ENCODE assay signal across 8 cellular contexts in genomic region chr12:26114720-26115406, GRCh38. TPM values are rescaled to one million over a fixed set of nuclear protein-coding genes. Genes with fewer than 3 reads are reported as not detected.
DNase-seq lines count a peak whose midpoint lies in the region; ATAC-seq and TF ChIP-seq lines count a peak whose summit lies in the region.

No MANE protein-coding gene starts in this region.

- CTCF ChIA-PET in BJ (lab: Yijun Ruan, JAX): interaction anchor here (0.6 to 2.3 kb wide), 7 partner anchors 9 to 770 kb away, joined by 3 to 10 read pairs (median 4); no protein-coding TSS in a partner anchor

- H3K27me3 ChIP-seq in BJ (ENCODE audit: control insufficient read depth, insufficient read depth, low read length): no peaks in the 10 kb centered on the region

- peaks cover 3 to 6% of the 10 kb centered on the region in 2 donors for H3K4me1 Mint-ChIP-seq in effector memory CD8-positive, alpha-beta T cell (ENCODE audit: low read depth in 2 of 2)
- peaks cover 44% of the 10 kb centered on the region for H3K4me1 Mint-ChIP-seq in nephron

- H3K36me3 ChIP-seq in BJ (ENCODE audit: control insufficient read depth, insufficient read depth, low read length): no peaks in the 10 kb centered on the region

- no peak overlapping the region for H3K27ac Mint-ChIP-seq in effector memory CD8-positive, alpha-beta T cell
- H3K27ac Mint-ChIP-seq in nephron: peak overlapping the region; percentile 84 to 88 (median 87)

- H3K4me3 ChIP-seq in BJ (ENCODE audit: low read depth, low read length): peak overlapping the region; percentile 57
- H3K4me3 ChIP-seq in NB4 (ENCODE audit: low read depth, low read length): peak overlapping the region; percentile 26

- H3K36me3 Mint-ChIP-seq in effector memory CD8-positive, alpha-beta T cell (ENCODE audit: insufficient read depth): no peaks in the 10 kb centered on the region
- H3K36me3 Mint-ChIP-seq in nephron (ENCODE audit: low read depth): no peaks in the 10 kb centered on the region

- peaks cover 72 to 79% of the 10 kb centered on the region in 2 donors for H3K27me3 Mint-ChIP-seq in effector memory CD8-positive, alpha-beta T cell
- H3K27me3 Mint-ChIP-seq in nephron (ENCODE audit: low read depth): peaks cover 41% of the 10 kb centered on the region

- POLR2A ChIA-PET in BJ (lab: Charles Lee): no interaction called here

- TF ChIP-seq POLR2A in NB4 (IDR thresholded peaks at IDR 0.05; ENCODE audit: extremely low read depth, insufficient read length): no peak

- no peak for ATAC-seq in effector memory CD8-positive, alpha-beta T cell (replicated peaks)
- no peak for ATAC-seq in GM21786 (IDR thresholded peaks at IDR 0.05; ENCODE audit: unreplicated experiment)

- H3K9me3 Mint-ChIP-seq in effector memory CD8-positive, alpha-beta T cell: no peaks in the 10 kb centered on the region
- no peaks in the 10 kb centered on the region for H3K9me3 Mint-ChIP-seq in nephron

- no peak for TF ChIP-seq CTCF in BJ (IDR thresholded peaks at IDR 0.05; ENCODE audit: insufficient read depth, low read depth, low read length)
- no peak for TF ChIP-seq CTCF in NB4 (IDR thresholded peaks at IDR 0.05; ENCODE audit: low read depth, low read length)
- TF ChIP-seq CTCF in nephron (IDR thresholded peaks at IDR 0.05; ENCODE audit: unreplicated experiment in 3 of 3): no peak

- DNase-seq in BJ (ENCODE audit: low read depth): no peak
- no peak for DNase-seq in NB4 (ENCODE audit: low read depth)
- DNase-seq in effector memory CD8-positive, alpha-beta T cell: no peak
- DNase-seq in NCI-H1417 (lab: John Stamatoyannopoulos, UW): no peak
- DNase-seq in GOT3 (lab: John Stamatoyannopoulos, UW): no peak
- DNase-seq in NOMO-1 treated with dmso at 0.1 percent for 144 hours (lab: John Stamatoyannopoulos, UW; ENCODE audit: unreplicated experiment): no peak

- peak overlapping the region; percentile 73 to 78 for H3K4me3 Mint-ChIP-seq in effector memory CD8-positive, alpha-beta T cell
- peak overlapping the region; percentile 82 to 86 (median 84) for H3K4me3 Mint-ChIP-seq in nephron

RNA-seq across cellular contexts. Expression of gene BHLHE41, which starts 10.0 kb away (rescaled TPM):
- polyA plus RNA-seq in BJ (2011; rRNA removed): 4.0 and 5.3 TPM in 2 replicates
- polyA minus RNA-seq in BJ (2011; rRNA and poly(A)+ RNA removed): 1.2 and 1.5 TPM in 2 replicates

Comparison
In these comparisons a context has a peak if more than half of its experiments do, and no peak if none do; other contexts are left out.
1. H3K27ac Mint-ChIP-seq: peak in nephron (3 of 3); none in effector memory CD8-positive, alpha-beta T cell (0 of 2).